16 cellular contexts compared by ENCODE assay signal in genomic region chr6:134510121-134510520, GRCh38.
"Had no signal": no experiment of that assay in that cellular context is flagged by ENCODE, and none has a peak within 500 bp of the region (broad histone marks: within the 10 kb centered on the region; RNA-seq: fewer than 3 reads in every experiment).

No MANE protein-coding gene starts in this region.

- H3K27me3 ChIP-seq: adrenal gland, heart right ventricle, left lung, suprapubic skin, upper lobe of right lung had no signal

- ATAC-seq: effector memory CD8-positive, alpha-beta T cell had no signal

- H3K9me3 ChIP-seq: adrenal gland, heart right ventricle, left lung, suprapubic skin, upper lobe of right lung had no signal

- H3K36me3 ChIP-seq: adrenal gland, heart right ventricle, left lung, suprapubic skin, upper lobe of right lung had no signal

- H3K27ac ChIP-seq: adrenal gland, left lung, suprapubic skin, upper lobe of right lung had no signal

- DNase-seq: activated B cell treated with CpG ODN at 0.5 μM for 24 hours; activated CD4-positive, alpha-beta T cell treated with anti-CD3 and anti-CD28 coated beads, Interleukin-2, amount 10 ng/mL, durations not matched to agents 24 days and 14 days; activated CD8-positive, alpha-beta memory T cell treated with anti-CD3 and anti-CD28 coated beads for 24 hours; activated naive CD4-positive, alpha-beta T cell treated with anti-CD3 and anti-CD28 coated beads, Interleukin-2, amount 10 ng/mL, durations not matched to agents 7 days and 5 days; adrenal gland; central memory CD4-positive, alpha-beta T cell; effector memory CD8-positive, alpha-beta T cell; foreskin melanocyte; heart right ventricle; islet precursor cell; left lung; mesendoderm; stimulated activated CD4-positive, alpha-beta T cell treated with anti-CD3 and anti-CD28 coated beads, Interleukin-12 subunit alpha, Interleukin-12 subunit beta, amount 100 ng/mL, for 4 hours; stimulated activated naive CD4-positive, alpha-beta T cell treated with Interleukin-2 at 50 U/mL for 16 hours; upper lobe of right lung had no signal

- H3K4me3 ChIP-seq: adrenal gland, heart right ventricle, left lung, suprapubic skin, upper lobe of right lung had no signal
